Comparison of ENCODE assay signal across 17 cellular contexts in genomic region chr14:67232631-67233030, GRCh38. TPM values are rescaled to one million over a fixed set of nuclear protein-coding genes. Genes with fewer than 3 reads are reported as not detected.
DNase-seq lines count a peak whose midpoint lies in the region; ATAC-seq and TF ChIP-seq lines count a peak whose summit lies in the region.
"Had no signal": no experiment of that assay in that cellular context is flagged by ENCODE, and none has a peak within 500 bp of the region (broad histone marks: within the 10 kb centered on the region; RNA-seq: fewer than 3 reads in every experiment).

No MANE protein-coding gene starts in this region.

- peak in 1 of 2 donors; percentile 26 for DNase-seq in cardiac muscle cell (ENCODE audit: low read depth in 1 of 2, low spot score in 1 of 2)
- no peak for DNase-seq in right cardiac atrium
- no peak for DNase-seq in mesothelial cell of epicardium (ENCODE audit: low spot score in 2 of 2, unreplicated experiment in 2 of 2)
- no peak for DNase-seq in UCSD-AML1 (lab: John Stamatoyannopoulos, UW; ENCODE audit: unreplicated experiment)
- no peak for DNase-seq in heart right ventricle
- DNase-seq in mesendoderm, result no peak
- DNase-seq: 8988T, ACHN, DMS53, GF-D8, HCEC 1CT, HFFc6 had no signal

- no peaks in the 10 kb centered on the region for H3K27me3 Mint-ChIP-seq in mesothelial cell of epicardium (ENCODE audit: low read depth)

- H3K79me1 ChIP-seq in mesendoderm (ENCODE audit: low read length), result no peaks in the 10 kb centered on the region

- peak overlapping the region; percentile 51 for H3K27ac Mint-ChIP-seq in mesothelial cell of epicardium
- H3K27ac Mint-ChIP-seq: CD4-positive, CD25-positive, alpha-beta regulatory T cell; HFFc6 had no signal

- no peak for TF ChIP-seq CTCF in cardiac muscle cell (IDR thresholded peaks at IDR 0.05; ENCODE audit: low read depth, low read length)
- TF ChIP-seq CTCF in mesothelial cell of epicardium (IDR thresholded peaks at IDR 0.05; ENCODE audit: unreplicated experiment), result no peak
- no peak for TF ChIP-seq CTCF in heart right ventricle (IDR thresholded peaks at IDR 0.05)

- H3K18ac ChIP-seq in mesendoderm (ENCODE audit: low read length), result no peak overlapping the region

- no peak overlapping the region for H3K4me3 Mint-ChIP-seq in mesothelial cell of epicardium
- H3K4me3 Mint-ChIP-seq: CD4-positive, CD25-positive, alpha-beta regulatory T cell; HFFc6 had no signal

- H3K9me3 ChIP-seq in cardiac muscle cell (ENCODE audit: low read depth) (no peaks in the 10 kb centered on the region), right cardiac atrium (ENCODE audit: control insufficient read depth, low read length) (no peaks in the 10 kb centered on the region), stomach smooth muscle (ENCODE audit: control insufficient read depth in 2 of 2, low read length in 2 of 2) (no peaks in the 10 kb centered on the region), heart right ventricle (no peaks in the 10 kb centered on the region)
- H3K9me3 ChIP-seq: BLaER1 treated with 17β-estradiol and CSF1 and Interleukin-3, amounts not matched to agents 10 nM and 100 nM had no signal

- no peak overlapping the region for H2BK120ac ChIP-seq in mesendoderm (ENCODE audit: low read depth, low read length)

- H3K4me1 ChIP-seq in cardiac muscle cell (ENCODE audit: low read depth) (peaks cover 3% of the 10 kb centered on the region), right cardiac atrium (ENCODE audit: control insufficient read depth, insufficient read depth, low read length) (no peaks in the 10 kb centered on the region), stomach smooth muscle (ENCODE audit: control insufficient read depth, insufficient read depth, low read length) (peaks cover 13% of the 10 kb centered on the region), heart right ventricle (peaks cover 0 to 4% (median 0%) of the 10 kb centered on the region in 9 donors), mesendoderm (ENCODE audit: control insufficient read depth, low read depth, low read length) (no peaks in the 10 kb centered on the region)
- H3K4me1 ChIP-seq: BLaER1 treated with 17β-estradiol and CSF1 and Interleukin-3, amounts not matched to agents 10 nM and 100 nM had no signal

- no peaks in the 10 kb centered on the region for H3K79me2 ChIP-seq in mesendoderm (ENCODE audit: control insufficient read depth, insufficient read depth, low read length)

- H4K5ac ChIP-seq in mesendoderm (ENCODE audit: low read length), result no peak overlapping the region

- peak overlapping the region in 1 of 2 donors; percentile 9 for H3K9ac ChIP-seq in stomach smooth muscle (ENCODE audit: low read length in 2 of 2)
- H3K9ac ChIP-seq in mesendoderm (ENCODE audit: low read length), result no peak overlapping the region
- H3K9ac ChIP-seq: BLaER1 treated with 17β-estradiol and CSF1 and Interleukin-3, amounts not matched to agents 10 nM and 100 nM had no signal

- peaks cover 25% of the 10 kb centered on the region for H3K4me1 Mint-ChIP-seq in mesothelial cell of epicardium
- H3K4me1 Mint-ChIP-seq: CD4-positive, CD25-positive, alpha-beta regulatory T cell had no signal

- H3K4ac ChIP-seq in mesendoderm (ENCODE audit: low read depth, low read length), result no peak overlapping the region

- WGBS in right cardiac atrium, result 58% methylated on average over 2 of the region's 2 CpGs
- WGBS in heart right ventricle, 2 donors, result 61 to 63% methylated on average over 2 of the region's 2 CpGs
- no CpG with 5 or more reads among the region's 2 CpGs for WGBS in mesendoderm (ENCODE audit: extremely low coverage, insufficient coverage, low lambda C conversion rate)

- H2BK5ac ChIP-seq in mesendoderm (ENCODE audit: low read length), result no peak overlapping the region

- no peak overlapping the region for H2BK15ac ChIP-seq in mesendoderm (replicated peaks; ENCODE audit: low read depth)

- no peak overlapping the region for H4K8ac ChIP-seq in mesendoderm (ENCODE audit: low read depth, low read length)

- H3K27me3 ChIP-seq in cardiac muscle cell (peaks cover 2% of the 10 kb centered on the region), right cardiac atrium (ENCODE audit: control insufficient read depth, insufficient read depth) (no peaks in the 10 kb centered on the region), stomach smooth muscle (ENCODE audit: control insufficient read depth in 1 of 2, insufficient read depth in 2 of 2, low read length in 2 of 2) (no peaks in the 10 kb centered on the region), heart right ventricle (no peaks in the 10 kb centered on the region), mesendoderm (ENCODE audit: insufficient read depth, low read length, poor library complexity) (no peaks in the 10 kb centered on the region)
- H3K27me3 ChIP-seq: BLaER1 treated with 17β-estradiol and CSF1 and Interleukin-3, amounts not matched to agents 10 nM and 100 nM had no signal

- peak overlapping the region; percentile 32 for H3K27ac ChIP-seq in cardiac muscle cell
- no peak overlapping the region for H3K27ac ChIP-seq in right cardiac atrium (ENCODE audit: low read length)
- peak overlapping the region; percentile 82 for H3K27ac ChIP-seq in stomach smooth muscle (ENCODE audit: low read length)
- H3K27ac ChIP-seq in heart right ventricle, result no peak overlapping the region
- no peak overlapping the region for H3K27ac ChIP-seq in mesendoderm (ENCODE audit: low read depth, low read length)
- H3K27ac ChIP-seq: BLaER1 treated with 17β-estradiol and CSF1 and Interleukin-3, amounts not matched to agents 10 nM and 100 nM had no signal

- no peaks in the 10 kb centered on the region for H3K36me3 ChIP-seq in cardiac muscle cell
- no peaks in the 10 kb centered on the region for H3K36me3 ChIP-seq in stomach smooth muscle (ENCODE audit: control insufficient read depth in 2 of 2, insufficient read depth in 2 of 2, low read length in 2 of 2)
- H3K36me3 ChIP-seq in heart right ventricle, result no peaks in the 10 kb centered on the region
- no peaks in the 10 kb centered on the region for H3K36me3 ChIP-seq in mesendoderm (ENCODE audit: control insufficient read depth, insufficient read depth, low read length)
- H3K36me3 ChIP-seq: BLaER1 treated with 17β-estradiol and CSF1 and Interleukin-3, amounts not matched to agents 10 nM and 100 nM had no signal

- H3K4me3 ChIP-seq in cardiac muscle cell (no peak overlapping the region), right cardiac atrium (ENCODE audit: low read length) (no peak overlapping the region), stomach smooth muscle (ENCODE audit: low read length in 2 of 2) (peak overlapping the region in 1 of 2 donors; percentile 15), heart right ventricle (no peak overlapping the region), mesendoderm (ENCODE audit: low read length) (no peak overlapping the region)
- H3K4me3 ChIP-seq: BLaER1 treated with 17β-estradiol and CSF1 and Interleukin-3, amounts not matched to agents 10 nM and 100 nM had no signal

- intact Hi-C loops in right cardiac atrium (cut with DNase I), result no loop called here
- intact Hi-C loops in heart right ventricle (cut with DNase I), result no loop called here

- no peaks in the 10 kb centered on the region for H3K9me3 Mint-ChIP-seq in mesothelial cell of epicardium
- H3K9me3 Mint-ChIP-seq: CD4-positive, CD25-positive, alpha-beta regulatory T cell; HFFc6 had no signal

- no peak overlapping the region for H3K23ac ChIP-seq in mesendoderm (ENCODE audit: low read length)

- ATAC-seq in right cardiac atrium, result no peak
- ATAC-seq in heart right ventricle, result no peak
- ATAC-seq: HepG2 had no signal

- no peak overlapping the region for H2AK5ac ChIP-seq in mesendoderm (ENCODE audit: low read length)

- no peaks in the 10 kb centered on the region for H3K36me3 Mint-ChIP-seq in mesothelial cell of epicardium
- H3K36me3 Mint-ChIP-seq: CD4-positive, CD25-positive, alpha-beta regulatory T cell had no signal

- no peak overlapping the region for H3K4me2 ChIP-seq in mesendoderm (ENCODE audit: low read length)
- H3K4me2 ChIP-seq: BLaER1 treated with 17β-estradiol and CSF1 and Interleukin-3, amounts not matched to agents 10 nM and 100 nM had no signal

- no peak overlapping the region for H3K56ac ChIP-seq in mesendoderm (ENCODE audit: low read length)

RNA-seq across cellular contexts. Expression of gene PALS1, which starts 8.6 kb away (rescaled TPM):
- 31.8 and 36.6 TPM in 2 replicates for total RNA-seq in cardiac muscle cell
- polyA plus RNA-seq in cardiac muscle cell, result 11.7 and 13.7 TPM in 2 replicates
- total RNA-seq in right cardiac atrium, result 10 to 100 TPM; 14.4 to 16.7 (median 16.1) TPM
- polyA plus RNA-seq in right cardiac atrium, result 4.3 TPM
- total RNA-seq in mesothelial cell of epicardium, result 36.5 to 43.0 TPM (median 39.7 TPM) in 3 replicates
- total RNA-seq in heart right ventricle, result 10 to 100 TPM; 11.6 to 19.9 (median 15.0) TPM
- 1 to 10 TPM; 4.0 to 4.4 TPM for polyA plus RNA-seq in heart right ventricle
- polyA plus RNA-seq in mesendoderm (2013, experiment 1 of 2), result 14.7 TPM
- 14.1 TPM for polyA plus RNA-seq in mesendoderm (2013, experiment 2 of 2)

RNA-seq across cellular contexts. Expression of gene GARIN2, which starts 43.4 kb away (rescaled TPM):
- total RNA-seq in cardiac muscle cell (not detected in 2 replicates), right cardiac atrium (under 1 TPM in 2 of 4 donors, not detected in 2; 0.23 to 0.50 TPM), mesothelial cell of epicardium (0.40 to 0.60 TPM (median 0.47 TPM) in 3 replicates), heart right ventricle (under 1 TPM in 1 of 10 donors, not detected in 9; 0.19 TPM)
- polyA plus RNA-seq in cardiac muscle cell (0.09 TPM in 1 of 2 replicates, not detected in the other), right cardiac atrium (not detected), heart right ventricle (not detected)
- polyA plus RNA-seq in mesendoderm (2013, experiment 1 of 2), result 1.2 TPM
- polyA plus RNA-seq in mesendoderm (2013, experiment 2 of 2), result 1.3 TPM
- total RNA-seq: CD4-positive, CD25-positive, alpha-beta regulatory T cell; H4 had no signal
- polyA plus RNA-seq: CD4-positive, CD25-positive, alpha-beta regulatory T cell; HepG2 had no signal

Comparison
In these comparisons a context has a peak if more than half of its experiments do, and no peak if none do; other contexts are left out.
1. H3K27ac ChIP-seq: peak in cardiac muscle cell (single experiment) and stomach smooth muscle (single experiment); none in right cardiac atrium (single experiment), heart right ventricle (0 of 10) and mesendoderm (single experiment).